15 cellular contexts compared by ENCODE assay signal in genomic region chr6:109243863-109244825, GRCh38.
"Had no signal": no experiment of that assay in that cellular context is flagged by ENCODE, and none has a peak within 500 bp of the region (broad histone marks: within the 10 kb centered on the region; RNA-seq: fewer than 3 reads in every experiment).

No MANE protein-coding gene starts in this region.

- H3K4me3 Mint-ChIP-seq: activated B cell treated with CpG ODN at 0.5 μM for 24 hours; activated CD4-positive, alpha-beta T cell treated with anti-CD3 and anti-CD28 coated beads, Interleukin-2, amount 10 ng/mL, durations not matched to agents 24 days and 14 days; neural progenitor cell; stimulated activated effector memory CD8-positive, alpha-beta T cell treated with anti-CD3 and anti-CD28 coated beads, Interleukin-12 subunit alpha, Interleukin-12 subunit beta, amount 100 ng/mL, for 72 hours had no signal

- H3K36me3 Mint-ChIP-seq: neural progenitor cell; stimulated activated effector memory CD8-positive, alpha-beta T cell treated with anti-CD3 and anti-CD28 coated beads, Interleukin-12 subunit alpha, Interleukin-12 subunit beta, amount 100 ng/mL, for 72 hours had no signal

- H3K27me3 ChIP-seq: adrenal gland, colonic mucosa, gastrocnemius medialis, neural progenitor cell had no signal

- H3K4me1 ChIP-seq: colonic mucosa had no signal

- H3K27me3 Mint-ChIP-seq: activated B cell treated with CpG ODN at 0.5 μM for 24 hours; activated CD4-positive, alpha-beta T cell treated with anti-CD3 and anti-CD28 coated beads, Interleukin-2, amount 10 ng/mL, durations not matched to agents 24 days and 14 days had no signal

- H3K27ac Mint-ChIP-seq: activated B cell treated with CpG ODN at 0.5 μM for 24 hours; activated CD4-positive, alpha-beta T cell treated with anti-CD3 and anti-CD28 coated beads, Interleukin-2, amount 10 ng/mL, durations not matched to agents 24 days and 14 days; neural progenitor cell; stimulated activated effector memory CD8-positive, alpha-beta T cell treated with anti-CD3 and anti-CD28 coated beads, Interleukin-12 subunit alpha, Interleukin-12 subunit beta, amount 100 ng/mL, for 72 hours had no signal

- H3K4me1 Mint-ChIP-seq: activated B cell treated with CpG ODN at 0.5 μM for 24 hours had no signal

- H3K4me3 ChIP-seq: adrenal gland, colonic mucosa, gastrocnemius medialis, left ventricle myocardium inferior, neural progenitor cell, skin epidermis had no signal

- H3K27ac ChIP-seq: adrenal gland, colonic mucosa, left ventricle myocardium inferior, neural progenitor cell had no signal

- H3K9me3 Mint-ChIP-seq: activated B cell treated with CpG ODN at 0.5 μM for 24 hours; activated CD4-positive, alpha-beta T cell treated with anti-CD3 and anti-CD28 coated beads, Interleukin-2, amount 10 ng/mL, durations not matched to agents 24 days and 14 days; neural progenitor cell; stimulated activated effector memory CD8-positive, alpha-beta T cell treated with anti-CD3 and anti-CD28 coated beads, Interleukin-12 subunit alpha, Interleukin-12 subunit beta, amount 100 ng/mL, for 72 hours had no signal

- H3K36me3 ChIP-seq: adrenal gland, colonic mucosa, gastrocnemius medialis, left ventricle myocardium inferior, neural progenitor cell had no signal

- H3K9me3 ChIP-seq: adrenal gland, colonic mucosa, gastrocnemius medialis, left ventricle myocardium inferior had no signal

- DNase-seq: activated B cell treated with CpG ODN at 0.5 μM for 24 hours; activated CD4-positive, alpha-beta T cell treated with anti-CD3 and anti-CD28 coated beads, Interleukin-2, amount 10 ng/mL, durations not matched to agents 24 days and 14 days; activated T-cell treated with anti-CD3 and anti-CD28 coated beads, Interleukin-2, amount 50 U/mL, for 48 hours; adrenal gland; colonic mucosa; effector CD4-positive, alpha-beta T cell; gastrocnemius medialis; left ventricle myocardium inferior; mesenchymal stem cell; substantia nigra; T-helper 1 cell; trophoblast cell had no signal

- ATAC-seq: gastrocnemius medialis; stimulated activated effector memory CD8-positive, alpha-beta T cell treated with anti-CD3 and anti-CD28 coated beads, Interleukin-12 subunit alpha, Interleukin-12 subunit beta, amount 100 ng/mL, for 72 hours had no signal
